15 cellular contexts compared by ENCODE assay signal in genomic region chr1:67710417-67710816, GRCh38. TPM values are rescaled to one million over a fixed set of nuclear protein-coding genes. Genes with fewer than 3 reads are reported as not detected.
DNase-seq lines count a peak whose midpoint lies in the region; ATAC-seq, FAIRE-seq and TF ChIP-seq lines count a peak whose summit lies in the region.
"Had no signal": no experiment of that assay in that cellular context is flagged by ENCODE, and none has a peak within 500 bp of the region (broad histone marks: within the 10 kb centered on the region; RNA-seq: fewer than 3 reads in every experiment).

No MANE protein-coding gene starts in this region.

- no peaks in the 10 kb centered on the region for H3K4me1 Mint-ChIP-seq in activated T-cell treated with anti-CD3 and anti-CD28 coated beads, Interleukin-2, amount 50 U/mL, for 24 hours (ENCODE audit: low read depth)

- H3K9ac ChIP-seq in PC-3 (ENCODE audit: low read length), result no peak overlapping the region
- H3K9ac ChIP-seq in endothelial cell of umbilical vein (replicated peaks; ENCODE audit: extremely low read depth, insufficient read depth, low read length), result peak overlapping the region; percentile 22
- peak overlapping the region; percentile 38 for H3K9ac ChIP-seq in mucosa of stomach (ENCODE audit: low read length)
- H3K9ac ChIP-seq: BLaER1 treated with 17β-estradiol and CSF1 and Interleukin-3, amounts not matched to agents 10 nM and 100 nM had no signal

- 0 out of 2 replicates have a peak, but pooled peaks cover 8% of the 10 kb centered on the region for H3K79me2 ChIP-seq in PC-3 (ENCODE audit: low read length)
- H3K79me2 ChIP-seq in endothelial cell of umbilical vein (ENCODE audit: control insufficient read depth, insufficient read depth, low read length), result peaks cover 17% of the 10 kb centered on the region

- H3K27me3 ChIP-seq in PC-3 (ENCODE audit: low read length) (no peaks in the 10 kb centered on the region), endothelial cell of umbilical vein (ENCODE audit: control insufficient read depth in 2 of 2, insufficient read depth in 2 of 2, low read length in 2 of 2) (no peaks in the 10 kb centered on the region), mucosa of stomach (ENCODE audit: control insufficient read depth, insufficient read depth, low read length) (no peaks in the 10 kb centered on the region)
- H3K27me3 ChIP-seq: BLaER1 treated with 17β-estradiol and CSF1 and Interleukin-3, amounts not matched to agents 10 nM and 100 nM had no signal

- peak; percentile 26 for ATAC-seq in PC-3
- no peak for ATAC-seq in GM18873 (IDR thresholded peaks at IDR 0.05; ENCODE audit: low FRiP score, unreplicated experiment)
- ATAC-seq in HG03354 (IDR thresholded peaks at IDR 0.05; ENCODE audit: poor library complexity, severe bottlenecking, unreplicated experiment), result no peak
- ATAC-seq: natural killer cell treated with Interleukin-12 subunit alpha and Interleukin-12 subunit beta and Interleukin-15 and Interleukin-18, amount 100 ng/mL, for 72 hours had no signal

- H3K4me1 ChIP-seq in PC-3 (ENCODE audit: insufficient read depth, low read length), result peaks cover 54% of the 10 kb centered on the region
- peaks cover 50% of the 10 kb centered on the region for H3K4me1 ChIP-seq in endothelial cell of umbilical vein (ENCODE audit: control insufficient read depth, extremely low read depth, insufficient read depth, low read length)
- peaks cover 70% of the 10 kb centered on the region for H3K4me1 ChIP-seq in mucosa of stomach (ENCODE audit: control insufficient read depth, insufficient read depth, low read length)

- intact Hi-C loops in PC-3 (cut with micrococcal nuclease) (no loop called here), endothelial cell of umbilical vein (cut with micrococcal nuclease) (loop anchor here (1.0 kb wide), 1 partner anchor 50 kb away; no protein-coding TSS in a partner anchor)

- no peak overlapping the region for H3K4me3 Mint-ChIP-seq in activated T-cell treated with anti-CD3 and anti-CD28 coated beads, Interleukin-2, amount 50 U/mL, for 24 hours
- H3K4me3 Mint-ChIP-seq: activated CD4-positive, alpha-beta T cell treated with anti-CD3 and anti-CD28 coated beads, Interleukin-2, amount 10 ng/mL, durations not matched to agents 7 days and 5 days; H9; natural killer cell treated with Interleukin-12 subunit alpha and Interleukin-12 subunit beta and Interleukin-15 and Interleukin-18, amount 100 ng/mL, for 72 hours had no signal

- H3K27ac Mint-ChIP-seq in activated T-cell treated with anti-CD3 and anti-CD28 coated beads, Interleukin-2, amount 50 U/mL, for 24 hours, result no peak overlapping the region
- H3K27ac Mint-ChIP-seq: activated CD4-positive, alpha-beta T cell treated with anti-CD3 and anti-CD28 coated beads, Interleukin-2, amount 10 ng/mL, durations not matched to agents 7 days and 5 days; H9; natural killer cell treated with Interleukin-12 subunit alpha and Interleukin-12 subunit beta and Interleukin-15 and Interleukin-18, amount 100 ng/mL, for 72 hours had no signal

- H3K4me3 ChIP-seq in PC-3 (ENCODE audit: low read length), result no peak overlapping the region
- H3K4me3 ChIP-seq in endothelial cell of umbilical vein (replicated peaks in 1 of 3; ENCODE audit: insufficient read depth in 1 of 3, low read depth in 1 of 3, low read length in 3 of 3), result no peak overlapping the region
- H3K4me3 ChIP-seq in mucosa of stomach (ENCODE audit: low read length), result peak overlapping the region; percentile 9
- H3K4me3 ChIP-seq: BLaER1 treated with 17β-estradiol and CSF1 and Interleukin-3, amounts not matched to agents 10 nM and 100 nM had no signal

- BruUV-seq in PC-3 (replicated peaks; lab: Mats Ljungman, UMichigan) (no TSS peak), endothelial cell of umbilical vein (replicated peaks; lab: Mats Ljungman, UMichigan) (no TSS peak)

- H3K9me3 ChIP-seq in PC-3 (ENCODE audit: low read length), result no peaks in the 10 kb centered on the region
- H3K9me3 ChIP-seq in endothelial cell of umbilical vein (replicated peaks; ENCODE audit: control insufficient read depth, insufficient read depth, low read length), result no peaks in the 10 kb centered on the region
- H3K9me3 ChIP-seq in mucosa of stomach (ENCODE audit: control insufficient read depth, low read length), result no peaks in the 10 kb centered on the region
- H3K9me3 ChIP-seq: BLaER1 treated with 17β-estradiol and CSF1 and Interleukin-3, amounts not matched to agents 10 nM and 100 nM had no signal

- CTCF ChIA-PET in PC-3 (lab: Charles Lee), result no interaction called here
- CTCF ChIA-PET in endothelial cell of umbilical vein (lab: Charles Lee), result interaction anchor here (0.7 to 2.5 kb wide), 9 partner anchors 10 to 186 kb away, joined by 3 to 23 read pairs (median 5); no protein-coding TSS in a partner anchor

- FAIRE-seq in endothelial cell of umbilical vein (lab: Jason Lieb, UNC), result peak; percentile 92

- no peaks in the 10 kb centered on the region for H3F3A ChIP-seq in PC-3 (ENCODE audit: low read length, unreplicated experiment)

- dilution Hi-C loops in endothelial cell of umbilical vein (cut with MboI; ENCODE audit: extremely low pct_ligation_motif_present, low sequenced_read_pairs), result no loop called here

- H3K27ac ChIP-seq in PC-3 (ENCODE audit: low read length) (peak overlapping the region; percentile 32), endothelial cell of umbilical vein (ENCODE audit: insufficient read depth, low read depth, low read length) (peak overlapping the region; percentile 74)
- H3K27ac ChIP-seq: BLaER1 treated with 17β-estradiol and CSF1 and Interleukin-3, amounts not matched to agents 10 nM and 100 nM had no signal

- H3K27me3 Mint-ChIP-seq in activated T-cell treated with anti-CD3 and anti-CD28 coated beads, Interleukin-2, amount 50 U/mL, for 24 hours, result no peaks in the 10 kb centered on the region
- H3K27me3 Mint-ChIP-seq: activated CD4-positive, alpha-beta T cell treated with anti-CD3 and anti-CD28 coated beads, Interleukin-2, amount 10 ng/mL, durations not matched to agents 7 days and 5 days had no signal

- no peaks in the 10 kb centered on the region for H3K36me3 Mint-ChIP-seq in activated T-cell treated with anti-CD3 and anti-CD28 coated beads, Interleukin-2, amount 50 U/mL, for 24 hours (ENCODE audit: low read depth)
- H3K36me3 Mint-ChIP-seq: natural killer cell treated with Interleukin-12 subunit alpha and Interleukin-12 subunit beta and Interleukin-15 and Interleukin-18, amount 100 ng/mL, for 72 hours had no signal

- H3K9me1 ChIP-seq in endothelial cell of umbilical vein (replicated peaks; ENCODE audit: control insufficient read depth, extremely low read depth, insufficient read depth, low read length), result no peaks in the 10 kb centered on the region

- H4K20me1 ChIP-seq in PC-3 (ENCODE audit: low read length), result no peaks in the 10 kb centered on the region
- no peaks in the 10 kb centered on the region for H4K20me1 ChIP-seq in endothelial cell of umbilical vein (replicated peaks; ENCODE audit: control insufficient read depth, extremely low read depth, insufficient read depth, low read length)
- H4K20me1 ChIP-seq: BLaER1 treated with 17β-estradiol and CSF1 and Interleukin-3, amounts not matched to agents 10 nM and 100 nM had no signal

- peak; percentile 27 for DNase-seq in AG08396 (ENCODE audit: low spot score)
- peak; percentile 65 for DNase-seq in PC-3
- DNase-seq in endothelial cell of umbilical vein (ENCODE audit: low read depth, low spot score), result peak; percentile 83
- DNase-seq in activated T-cell treated with anti-CD3 and anti-CD28 coated beads, Interleukin-2, amount 50 U/mL, for 24 hours, result no peak
- DNase-seq in superior temporal gyrus (ENCODE audit: extremely low spot score), result no peak
- DNase-seq: activated CD4-positive, alpha-beta T cell treated with anti-CD3 and anti-CD28 coated beads, Interleukin-2, amount 10 ng/mL, durations not matched to agents 7 days and 5 days; effector CD8-positive, alpha-beta T cell; H9; stimulated activated CD4-positive, alpha-beta T cell treated with anti-CD3 and anti-CD28 coated beads, Interleukin-1b, Interleukin-23, amount 100 ng/mL, for 48 hours; stimulated activated naive CD4-positive, alpha-beta T cell treated with Interleukin-2 at 50 U/mL for 16 hours had no signal

- H3K9me2 ChIP-seq in PC-3 (replicated peaks; ENCODE audit: low read length), result no peaks in the 10 kb centered on the region

- POLR2A ChIA-PET in PC-3 (lab: Charles Lee; ENCODE audit: unreplicated experiment), result interaction anchor here (0.6 to 0.7 kb wide), 2 partner anchors 25 to 311 kb away, joined by 3 to 34 read pairs; partner anchors contain the start of gene GADD45A
- POLR2A ChIA-PET in endothelial cell of umbilical vein (lab: Charles Lee), result no interaction called here

- H3K36me3 ChIP-seq in PC-3 (ENCODE audit: low read depth, low read length), result no peaks in the 10 kb centered on the region; the same call in 1 of the 2 replicates
- no peaks in the 10 kb centered on the region for H3K36me3 ChIP-seq in endothelial cell of umbilical vein (ENCODE audit: control insufficient read depth in 2 of 2, extremely low read depth in 1 of 2, insufficient read depth in 2 of 2, low read length in 2 of 2)
- H3K36me3 ChIP-seq in mucosa of stomach (ENCODE audit: control insufficient read depth, insufficient read depth, low read length), result no peaks in the 10 kb centered on the region

- H3K4me2 ChIP-seq in PC-3 (ENCODE audit: low read length) (peak overlapping the region; percentile 4), endothelial cell of umbilical vein (ENCODE audit: insufficient read depth, low read length) (peak overlapping the region; percentile 68)

- no peak for TF ChIP-seq CTCF in PC-3 (conservative IDR thresholded peaks at IDR 0.05; ENCODE audit: low read depth, low read length)
- TF ChIP-seq CTCF in endothelial cell of umbilical vein (IDR thresholded peaks at IDR 0.05; ENCODE audit: extremely low read depth in 1 of 2, insufficient read depth in 1 of 2, low read depth in 1 of 2, low read length in 2 of 2), result no peak

- TF ChIP-seq POLR2A in endothelial cell of umbilical vein (IDR thresholded peaks at IDR 0.05; ENCODE audit: low read depth, low read length), result no peak

- no peaks in the 10 kb centered on the region for H3K9me3 Mint-ChIP-seq in activated T-cell treated with anti-CD3 and anti-CD28 coated beads, Interleukin-2, amount 50 U/mL, for 24 hours
- H3K9me3 Mint-ChIP-seq: activated CD4-positive, alpha-beta T cell treated with anti-CD3 and anti-CD28 coated beads, Interleukin-2, amount 10 ng/mL, durations not matched to agents 7 days and 5 days; H9; natural killer cell treated with Interleukin-12 subunit alpha and Interleukin-12 subunit beta and Interleukin-15 and Interleukin-18, amount 100 ng/mL, for 72 hours had no signal

- no peak overlapping the region for H2AFZ ChIP-seq in PC-3 (ENCODE audit: low read length)
- H2AFZ ChIP-seq in endothelial cell of umbilical vein (ENCODE audit: low read depth, low read length), result no peak overlapping the region

RNA-seq across cellular contexts. Expression of gene GADD45A, which starts 25.4 kb away (rescaled TPM):
- total RNA-seq in PC-3 (2014; rRNA removed) (129 and 153 TPM in 2 replicates), endothelial cell of umbilical vein (77.4 and 91.6 TPM in 2 replicates)
- polyA plus RNA-seq in endothelial cell of umbilical vein, result 54.9 and 87.6 TPM in 2 replicates
- polyA plus RNA-seq in endothelial cell of umbilical vein (2011; cell fraction: cytosol; rRNA removed), result 78.4 and 85.9 TPM in 2 replicates
- 237 and 327 TPM in 2 replicates for polyA plus RNA-seq in endothelial cell of umbilical vein (2011; cell fraction: nucleus; rRNA removed)
- polyA plus RNA-seq in endothelial cell of umbilical vein (2012), result 104 and 119 TPM in 2 replicates
- polyA minus RNA-seq in endothelial cell of umbilical vein, result 16.1 and 31.1 TPM in 2 replicates
- polyA minus RNA-seq in endothelial cell of umbilical vein (2011; cell fraction: cytosol; rRNA and poly(A)+ RNA removed), result 8.3 TPM
- 71.4 and 153 TPM in 2 replicates for polyA minus RNA-seq in endothelial cell of umbilical vein (2011; cell fraction: nucleus; rRNA and poly(A)+ RNA removed)

Comparison
In these comparisons a context has a peak if more than half of its experiments do, and no peak if none do; other contexts are left out.
1. DNase-seq: peak in AG08396 (single experiment), PC-3 (single experiment) and endothelial cell of umbilical vein (single experiment); none in activated T-cell treated with anti-CD3 and anti-CD28 coated beads, Interleukin-2, amount 50 U/mL, for 24 hours (single experiment) and superior temporal gyrus (single experiment).